Comparison of ENCODE assay signal across 8 cellular contexts in genomic region chr6:165439928-165440554, GRCh38.
DNase-seq lines count a peak whose midpoint lies in the region; ATAC-seq and TF ChIP-seq lines count a peak whose summit lies in the region.

No MANE protein-coding gene starts in this region.

- H3K9me3 ChIP-seq in cardiac muscle cell (ENCODE audit: low read depth) (no peaks in the 10 kb centered on the region), right cardiac atrium (ENCODE audit: control insufficient read depth, low read length) (no peaks in the 10 kb centered on the region), mucosa of descending colon (no peaks in the 10 kb centered on the region)

- DNase-seq in cardiac muscle cell (ENCODE audit: low read depth in 1 of 2, low spot score in 1 of 2): peak; percentile 59 to 84
- DNase-seq in right cardiac atrium: no peak
- DNase-seq in M059J (ENCODE audit: low read depth): peak; percentile 26
- DNase-seq in amniotic epithelial cell (ENCODE audit: low read depth): peak; percentile 69
- peak; percentile 70 for DNase-seq in left kidney (ENCODE audit: low read depth, low spot score)
- DNase-seq in EL: no peak
- DNase-seq in mucosa of descending colon: no peak
- no peak for DNase-seq in stimulated activated CD4-positive, alpha-beta T cell treated with anti-CD3 and anti-CD28 coated beads, Interleukin-2, amount 100 ng/mL, for 24 hours

- H3K4me3 ChIP-seq in cardiac muscle cell: no peak overlapping the region
- H3K4me3 ChIP-seq in right cardiac atrium (ENCODE audit: low read length): no peak overlapping the region
- no peak overlapping the region for H3K4me3 ChIP-seq in mucosa of descending colon

- H3K36me3 ChIP-seq in cardiac muscle cell: no peaks in the 10 kb centered on the region
- no peaks in the 10 kb centered on the region for H3K36me3 ChIP-seq in mucosa of descending colon (ENCODE audit: low read depth)

- H3K27me3 ChIP-seq in cardiac muscle cell (no peaks in the 10 kb centered on the region), right cardiac atrium (ENCODE audit: control insufficient read depth, insufficient read depth) (no peaks in the 10 kb centered on the region)

- intact Hi-C loops in right cardiac atrium (cut with DNase I): loop anchor here (5.0 to 10.0 kb wide), 4 partner anchors 285 to 675 kb away; no protein-coding TSS in a partner anchor
- intact Hi-C loops in mucosa of descending colon (cut with DNase I, micrococcal nuclease): loop anchor here in 1 of 2 donors (10.0 kb wide), 1 partner anchor 415 kb away; no protein-coding TSS in a partner anchor

- ATAC-seq in right cardiac atrium (no peak), mucosa of descending colon (no peak)

- TF ChIP-seq CTCF in cardiac muscle cell (IDR thresholded peaks at IDR 0.05; ENCODE audit: low read depth, low read length) (peak; percentile 61), mucosa of descending colon (IDR thresholded peaks at IDR 0.05) (no peak)

- no peaks in the 10 kb centered on the region for H3K4me1 ChIP-seq in cardiac muscle cell (ENCODE audit: low read depth)
- H3K4me1 ChIP-seq in right cardiac atrium (ENCODE audit: control insufficient read depth, insufficient read depth, low read length): no peaks in the 10 kb centered on the region
- H3K4me1 ChIP-seq in mucosa of descending colon (ENCODE audit: low read depth): no peaks in the 10 kb centered on the region

- no peak overlapping the region for H3K27ac ChIP-seq in cardiac muscle cell
- no peak overlapping the region for H3K27ac ChIP-seq in right cardiac atrium (ENCODE audit: low read length)

- 40% methylated on average over 4 of the region's 4 CpGs for WGBS in right cardiac atrium

Comparison
In these comparisons a context has a peak if more than half of its experiments do, and no peak if none do; other contexts are left out.
1. DNase-seq: peak in cardiac muscle cell (2 of 2), M059J (single experiment), amniotic epithelial cell (single experiment) and left kidney (single experiment); none in right cardiac atrium (0 of 3), EL (single experiment), mucosa of descending colon (0 of 3) and stimulated activated CD4-positive, alpha-beta T cell treated with anti-CD3 and anti-CD28 coated beads, Interleukin-2, amount 100 ng/mL, for 24 hours (0 of 2).